In the genomic region with DNA sequence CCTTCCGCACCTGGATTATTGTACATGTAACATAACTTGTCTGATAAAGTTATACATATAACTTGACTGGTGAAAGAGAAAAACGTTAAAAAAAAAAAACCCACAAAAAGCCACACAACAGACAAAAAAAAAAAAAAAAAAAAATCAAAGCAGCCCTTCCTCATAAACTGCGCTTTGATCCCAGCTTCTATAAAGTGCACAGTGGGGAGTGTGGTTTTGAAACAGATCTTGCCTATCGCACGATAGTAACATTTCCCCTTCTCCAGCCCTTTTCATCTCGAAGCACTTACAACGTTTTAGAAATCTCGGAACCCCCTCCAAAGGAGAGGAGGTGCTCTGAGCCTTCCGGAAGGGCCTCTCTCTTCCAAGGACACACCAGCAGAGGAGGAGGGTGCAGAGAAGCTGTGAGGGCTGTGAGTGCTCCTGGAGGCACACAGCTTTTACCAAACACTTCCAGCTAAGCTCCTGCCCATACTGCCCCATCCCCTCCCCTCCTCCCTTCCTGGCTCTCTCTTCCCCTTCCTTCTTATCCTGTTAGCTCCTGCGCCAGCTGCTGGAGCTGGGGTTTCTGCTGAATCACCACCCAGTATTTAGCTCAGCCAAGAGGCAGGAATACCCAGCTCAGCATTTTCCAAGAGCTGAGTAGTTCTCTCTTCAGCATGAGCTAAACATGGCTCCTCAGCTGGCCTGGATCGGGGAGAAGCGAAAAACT, we compare ENCODE assay signal across 8 cellular contexts. TPM values are rescaled to one million over a fixed set of nuclear protein-coding genes. Genes with fewer than 3 reads are reported as not detected.
DNase-seq lines count a peak whose midpoint lies in the region; ATAC-seq, FAIRE-seq and TF ChIP-seq lines count a peak whose summit lies in the region.

No MANE protein-coding gene starts in this region.

- peak overlapping the region; percentile 37 for H3K9ac ChIP-seq in skeletal muscle satellite cell (ENCODE audit: low read depth, low read length)

- no peaks in the 10 kb centered on the region for H3K36me3 Mint-ChIP-seq in activated naive CD4-positive, alpha-beta T cell treated with anti-CD3 and anti-CD28 coated beads, Interleukin-2, amount 50 U/mL, for 24 hours

- peaks cover 36% of the 10 kb centered on the region for H3K4me1 Mint-ChIP-seq in activated naive CD4-positive, alpha-beta T cell treated with anti-CD3 and anti-CD28 coated beads, Interleukin-2, amount 50 U/mL, for 24 hours

- H3K27ac Mint-ChIP-seq in activated naive CD4-positive, alpha-beta T cell treated with anti-CD3 and anti-CD28 coated beads, Interleukin-2, amount 50 U/mL, for 24 hours: no peak overlapping the region

- H3K36me3 ChIP-seq in body of pancreas (replicated peaks in 1 of 2; ENCODE audit: insufficient read depth in 1 of 2, low read depth in 2 of 2) (no peaks in the 10 kb centered on the region), skeletal muscle satellite cell (ENCODE audit: insufficient read depth, low read length) (no peaks in the 10 kb centered on the region), HAP-1 (replicated peaks) (no peaks in the 10 kb centered on the region)

- H3K27me3 Mint-ChIP-seq in activated naive CD4-positive, alpha-beta T cell treated with anti-CD3 and anti-CD28 coated beads, Interleukin-2, amount 50 U/mL, for 24 hours: no peaks in the 10 kb centered on the region

- H3K4me3 Mint-ChIP-seq in activated naive CD4-positive, alpha-beta T cell treated with anti-CD3 and anti-CD28 coated beads, Interleukin-2, amount 50 U/mL, for 24 hours: peak overlapping the region; percentile 37

- no peak for FAIRE-seq in HTR-8/SVneo (lab: Jason Lieb, UNC)

- no peaks in the 10 kb centered on the region for H3K27me3 ChIP-seq in body of pancreas
- H3K27me3 ChIP-seq in skeletal muscle satellite cell (ENCODE audit: control insufficient read depth, insufficient read depth, low read length): peaks cover 3% of the 10 kb centered on the region
- no peaks in the 10 kb centered on the region for H3K27me3 ChIP-seq in HAP-1 (ENCODE audit: low read depth)

- H3K9me3 Mint-ChIP-seq in activated naive CD4-positive, alpha-beta T cell treated with anti-CD3 and anti-CD28 coated beads, Interleukin-2, amount 50 U/mL, for 24 hours: no peaks in the 10 kb centered on the region

- in situ Hi-C loops in HAP-1 (cut with MboI; ENCODE audit: low sequenced_read_pairs): no loop called here

- H3K4me3 ChIP-seq in body of pancreas: no peak overlapping the region
- H3K4me3 ChIP-seq in skeletal muscle satellite cell (ENCODE audit: low read length): peak overlapping the region; percentile 20
- no peak overlapping the region for H3K4me3 ChIP-seq in HAP-1

- DNase-seq in activated naive CD4-positive, alpha-beta T cell treated with anti-CD3 and anti-CD28 coated beads, Interleukin-2, amount 50 U/mL, for 16 hours: no peak
- DNase-seq in body of pancreas (peak; percentile 85 to 95 (median 91)), iPS-NIHi7 (ENCODE audit: extremely low spot score) (peak; percentile 67), HTR-8/SVneo (ENCODE audit: insufficient read length, low spot score) (no peak), HAP-1 (ENCODE audit: low spot score in 2 of 2) (no peak)

- peak overlapping the region; percentile 63 for H3K4me2 ChIP-seq in skeletal muscle satellite cell (ENCODE audit: low read length)

- TF ChIP-seq POLR2A in body of pancreas (IDR thresholded peaks at IDR 0.05): peak in 2 of 3 donors; percentile 39

- 23 to 27% methylated on average over 12 of the region's 12 CpGs for WGBS in body of pancreas, 2 donors

- H3K4me1 ChIP-seq in body of pancreas (peaks cover 42% of the 10 kb centered on the region), skeletal muscle satellite cell (ENCODE audit: control insufficient read depth, insufficient read depth, low read length) (peaks cover 24% of the 10 kb centered on the region), HAP-1 (peaks cover 11% of the 10 kb centered on the region)

- ATAC-seq in body of pancreas (peak; percentile 82), HG03460 (IDR thresholded peaks at IDR 0.05; ENCODE audit: unreplicated experiment) (no peak)

- intact Hi-C loops in body of pancreas (cut with DNase I): no loop called here

- H3K27ac ChIP-seq in body of pancreas: peak overlapping the region; percentile 85 to 97 (median 89)

- TF ChIP-seq CTCF in body of pancreas (IDR thresholded peaks at IDR 0.05): no peak

- H3K9me3 ChIP-seq in body of pancreas (no peaks in the 10 kb centered on the region), skeletal muscle satellite cell (replicated peaks; ENCODE audit: low read length) (no peaks in the 10 kb centered on the region), HAP-1 (no peaks in the 10 kb centered on the region)

RNA-seq across cellular contexts. Expression of gene SLC7A8, which starts 28.4 kb away (rescaled TPM):
- total RNA-seq in body of pancreas: 10 to 100 TPM; 17.8 to 18.2 TPM
- 1.3 and 2.0 TPM in 2 replicates for total RNA-seq in skeletal muscle satellite cell (2012; rRNA removed)

RNA-seq across cellular contexts. Expression of gene CEBPE, which starts 36.0 kb away (rescaled TPM):
- not detected for total RNA-seq in body of pancreas
- total RNA-seq in skeletal muscle satellite cell (2012; rRNA removed): not detected in 2 replicates

RNA-seq across cellular contexts. Expression of gene CIROP, which starts 50.2 kb away (rescaled TPM):
- total RNA-seq in body of pancreas: not detected
- not detected in 2 replicates for total RNA-seq in skeletal muscle satellite cell (2012; rRNA removed)

RNA-seq across cellular contexts. Expression of gene C14orf119, which starts 59.7 kb away (rescaled TPM):
- 1 to 10 TPM; 3.6 to 7.0 TPM for total RNA-seq in body of pancreas
- total RNA-seq in skeletal muscle satellite cell (2012; rRNA removed): 33.5 and 45.9 TPM in 2 replicates

Comparison
In these comparisons a context has a peak if more than half of its experiments do, and no peak if none do; other contexts are left out.
1. DNase-seq: peak in body of pancreas (4 of 4) and iPS-NIHi7 (single experiment); none in activated naive CD4-positive, alpha-beta T cell treated with anti-CD3 and anti-CD28 coated beads, Interleukin-2, amount 50 U/mL, for 16 hours (single experiment), HTR-8/SVneo (single experiment) and HAP-1 (0 of 2).